8 cellular contexts compared by ENCODE assay signal in the genomic region with DNA sequence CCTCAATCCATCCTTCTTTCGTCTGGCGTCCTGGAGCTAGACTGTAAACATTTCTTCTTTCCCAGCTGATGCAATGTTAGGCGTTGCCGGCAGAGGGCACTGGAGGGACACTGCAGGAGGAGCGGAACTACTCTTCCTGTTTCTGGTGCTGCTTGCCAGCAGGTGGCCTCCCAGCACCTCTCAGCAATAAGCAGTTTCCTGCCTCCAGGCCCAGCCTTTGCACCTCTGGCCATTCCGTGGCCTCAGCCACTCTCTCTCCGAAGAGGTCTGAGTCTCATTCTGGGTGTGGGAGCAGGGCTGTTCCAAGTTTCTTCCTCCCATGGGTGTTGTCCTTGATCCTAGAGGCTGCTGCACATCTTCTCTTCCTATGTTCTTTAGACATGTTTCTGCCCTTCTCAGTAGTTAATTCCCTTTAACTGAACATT.
DNase-seq lines count a peak whose midpoint lies in the region; ATAC-seq, FAIRE-seq and TF ChIP-seq lines count a peak whose summit lies in the region.

No MANE protein-coding gene starts in this region.

- peak; percentile 70 for ATAC-seq in GM18511 (IDR thresholded peaks at IDR 0.05; ENCODE audit: unreplicated experiment)
- ATAC-seq in HG03135 (IDR thresholded peaks at IDR 0.05; ENCODE audit: unreplicated experiment) = peak; percentile 79

- in situ Hi-C loops in T47D (cut with HindIII; ENCODE audit: low pct_unique_long_range_greater_than_20kb, low sequenced_read_pairs) = no loop called here

- peak; percentile 68 for FAIRE-seq in A204.1 (lab: Jason Lieb, UNC)

- peak; percentile 93 for DNase-seq in NCI-H2227 (lab: John Stamatoyannopoulos, UW; ENCODE audit: unreplicated experiment)
- DNase-seq in T47D (ENCODE audit: low read depth in 1 of 2, low spot score in 1 of 2) = peak; percentile 95 to 97
- DNase-seq in iris pigment epithelial cell (ENCODE audit: low read depth) = peak; percentile 84
- DNase-seq in stimulated activated CD4-positive, alpha-beta T cell treated with anti-CD3 and anti-CD28 coated beads, Interleukin-1b, Interleukin-23, amount 100 ng/mL, for 1 hour (ENCODE audit: low read depth in 2 of 2) = peak; percentile 66 to 73

- 0 out of 2 replicates have a peak overlapping the region, but pooled peaks have one; percentile 16 for H3K27ac ChIP-seq in VCaP

- peak; percentile 99 for TF ChIP-seq CTCF in VCaP (conservative IDR thresholded peaks at IDR 0.05)

Comparison
In these comparisons a context has a peak if more than half of its experiments do, and no peak if none do; other contexts are left out.
1. Peak in every context shown above with its lines: DNase-seq, ATAC-seq and H3K27ac ChIP-seq.